ENCODE assay signal across 22 cellular contexts in genomic region chr10:114772496-114773196, GRCh38. TPM values are rescaled to one million over a fixed set of nuclear protein-coding genes. Genes with fewer than 3 reads are reported as not detected.
DNase-seq lines count a peak whose midpoint lies in the region; ATAC-seq, FAIRE-seq and TF ChIP-seq lines count a peak whose summit lies in the region.
"Had no signal": no experiment of that assay in that cellular context is flagged by ENCODE, and none has a peak within 500 bp of the region (broad histone marks: within the 10 kb centered on the region; RNA-seq: fewer than 3 reads in every experiment).

No MANE protein-coding gene starts in this region.

- CTCF ChIA-PET in Panc1 (lab: Charles Lee): no interaction called here

- H3K4me1 ChIP-seq in Panc1 (ENCODE audit: control insufficient read depth, insufficient read depth, low read length): peaks cover 32% of the 10 kb centered on the region
- H3K4me1 ChIP-seq in pancreas: no peaks in the 10 kb centered on the region

- H3K36me3 ChIP-seq in Panc1 (ENCODE audit: control insufficient read depth, insufficient read depth, low read length) (no peaks in the 10 kb centered on the region), pancreas (no peaks in the 10 kb centered on the region)
- H3K36me3 ChIP-seq: BLaER1, MG63 had no signal

- H3K27me3 ChIP-seq in Panc1 (ENCODE audit: control insufficient read depth, insufficient read depth, low read length) (no peaks in the 10 kb centered on the region), pancreas (no peaks in the 10 kb centered on the region)
- H3K27me3 ChIP-seq: MG63 had no signal

- POLR2A ChIA-PET in Panc1 (lab: Charles Lee): interaction anchor here (0.7 kb wide), 1 partner anchor 41 kb away, joined by 3 read pairs; no protein-coding TSS in a partner anchor

- intact Hi-C loops in Panc1 (cut with micrococcal nuclease; ENCODE audit: unreplicated experiment) (no loop called here), pancreas (cut with DNase I) (loop anchor here in 1 of 3 donors (10.0 kb wide), 1 partner anchor 228 kb away; no protein-coding TSS in a partner anchor)

- H3K4me3 ChIP-seq in Panc1 (ENCODE audit: low read depth in 2 of 2, low read length in 2 of 2) (no peak overlapping the region), choroid plexus epithelial cell (ENCODE audit: low read depth, low read length) (no peak overlapping the region), pancreas (no peak overlapping the region)
- H3K4me3 ChIP-seq: BLaER1, GM23248, MG63 had no signal

- peak; percentile 78 for FAIRE-seq in A204.1 (lab: Jason Lieb, UNC)
- FAIRE-seq in pancreas (lab: Jason Lieb, UNC): peak; percentile 9
- FAIRE-seq: GM12892, GM19239 had no signal

- DNase-seq in Panc1 (ENCODE audit: low read depth, low spot score): no peak
- peak; percentile 21 for DNase-seq in choroid plexus epithelial cell (ENCODE audit: low read depth)
- no peak for DNase-seq in pancreas
- DNase-seq in cerebellar cortex (ENCODE audit: low spot score): no peak
- no peak for DNase-seq in NCI-H2196 (lab: John Stamatoyannopoulos, UW; ENCODE audit: unreplicated experiment)
- DNase-seq: DMS153, DND-41, GM23248, H7, KG1, NCI-H1105 treated with DMSO at 0.1 percent for 48 hours, NCI-H146, NCI-H2029, NCI-H446 treated with DMSO at 0.1 percent for 48 hours, NCI-H526 treated with DMSO at 0.1 percent for 48 hours, OCI-M1 had no signal

- H3K27ac ChIP-seq in Panc1 (ENCODE audit: low read length): peak overlapping the region; percentile 91; the same call in 1 of the 2 replicates
- no peak overlapping the region for H3K27ac ChIP-seq in pancreas
- H3K27ac ChIP-seq: BLaER1, GM23248 had no signal

- ATAC-seq in Panc1 (no peak), pancreas (no peak), GM19455 (IDR thresholded peaks at IDR 0.05; ENCODE audit: unreplicated experiment) (no peak)

- in situ Hi-C loops in Panc1 (cut with HindIII; ENCODE audit: low pct_unique_long_range_greater_than_20kb, low sequenced_read_pairs): no loop called here

- 100% methylated on average over 1 of the region's 1 CpG for WGBS in pancreas, 2 donors

- TF ChIP-seq CTCF in Panc1 (IDR thresholded peaks at IDR 0.05) (no peak), choroid plexus epithelial cell (conservative IDR thresholded peaks at IDR 0.05; ENCODE audit: low read depth, low read length) (no peak), pancreas (IDR thresholded peaks at IDR 0.05) (no peak)

- BruUV-seq in Panc1 (replicated peaks; lab: Mats Ljungman, UMichigan): no TSS peak

- H3K9me3 ChIP-seq in Panc1 (ENCODE audit: control insufficient read depth, insufficient read depth, low read depth, low read length): no peaks in the 10 kb centered on the region
- H3K9me3 ChIP-seq in pancreas: no peaks in the 10 kb centered on the region
- H3K9me3 ChIP-seq: BLaER1 had no signal

RNA-seq across cellular contexts. Expression of gene FHIP2A, which starts 48.9 kb away (rescaled TPM):
- total RNA-seq in Panc1 (2021; ENCODE audit: unreplicated experiment) (32.6 TPM), pancreas (10 to 100 TPM in 2 of 6 donors, 1 to 10 TPM in 4; 5.2 to 19.6 (median 9.0) TPM)
- polyA plus RNA-seq in Panc1 (2012; ENCODE audit: insufficient read length): 13.2 TPM
- 1 to 10 TPM; 3.8 to 7.2 TPM for polyA plus RNA-seq in pancreas
